In genomic region chr11:20211691-20212090, GRCh38 we compare ENCODE assay signal across 23 cellular contexts.
"Had no signal": no experiment of that assay in that cellular context is flagged by ENCODE, and none has a peak within 500 bp of the region (broad histone marks: within the 10 kb centered on the region; RNA-seq: fewer than 3 reads in every experiment).

No MANE protein-coding gene starts in this region.

- H3K27ac ChIP-seq: epithelial cell of prostate, esophagus squamous epithelium, gastrocnemius medialis, heart right ventricle, left lung, lower lobe of right lung had no signal

- H3K36me3 ChIP-seq: esophagus squamous epithelium, gastrocnemius medialis, heart right ventricle, left lung, lower lobe of right lung had no signal

- DNase-seq: cortex of kidney; effector CD8-positive, alpha-beta T cell; effector memory CD8-positive, alpha-beta T cell; endodermal cell; erythroblast; esophagus squamous epithelium; foreskin fibroblast; foreskin melanocyte; gastrocnemius medialis; glutamatergic neuron; head of caudate nucleus; heart right ventricle; hippocampal formation; left cardiac atrium; left lung; left ventricle myocardium superior; lower lobe of right lung; mesenchymal stem cell; mucosa of descending colon; naive B cell; naive thymus-derived CD8-positive, alpha-beta T cell had no signal

- H3K4me3 ChIP-seq: esophagus squamous epithelium, gastrocnemius medialis, heart right ventricle, left lung, lower lobe of right lung, mucosa of descending colon had no signal

- H3K4me1 ChIP-seq: gastrocnemius medialis, heart right ventricle, left lung, lower lobe of right lung had no signal

- ATAC-seq: effector memory CD8-positive, alpha-beta T cell; esophagus mucosa; gastrocnemius medialis; heart right ventricle; left cardiac atrium; left lung; left ventricle myocardium superior; lower lobe of right lung; mucosa of descending colon; naive thymus-derived CD8-positive, alpha-beta T cell had no signal

- H3K9me3 ChIP-seq: esophagus squamous epithelium, gastrocnemius medialis, heart right ventricle, left lung, lower lobe of right lung, mucosa of descending colon had no signal
